In genomic region chr16:81112453-81112852, GRCh38 we compare ENCODE assay signal across 29 cellular contexts.
"Had no signal": no experiment of that assay in that cellular context is flagged by ENCODE, and none has a peak within 500 bp of the region (broad histone marks: within the 10 kb centered on the region; RNA-seq: fewer than 3 reads in every experiment).

No MANE protein-coding gene starts in this region.

- H3K4me1 ChIP-seq: parathyroid adenoma, psoas muscle, spleen, suprapubic skin, testis, tibial artery, transverse colon, upper lobe of right lung, uterus had no signal

- H3K27ac ChIP-seq: neutrophil, ovary, parathyroid adenoma, psoas muscle, skin epidermis, spleen, suprapubic skin, testis, tibial artery, transverse colon, upper lobe of right lung, uterus had no signal

- H3K36me3 ChIP-seq: neutrophil, ovary, spleen, suprapubic skin, tibial artery, transverse colon, upper lobe of right lung, uterus had no signal

- H3K4me3 ChIP-seq: ovary, psoas muscle, skin epidermis, smooth muscle cell, spleen, suprapubic skin, testis, tibial artery, transverse colon, upper lobe of right lung, uterus had no signal

- H3K4me2 ChIP-seq: smooth muscle cell had no signal

- DNase-seq: naive thymus-derived CD8-positive, alpha-beta T cell; nephron progenitor cell; nucleus accumbens; ovary; psoas muscle; right cardiac atrium; spleen; stimulated activated CD4-positive, alpha-beta T cell treated with anti-CD3 and anti-CD28 coated beads, Interleukin-12 subunit alpha, Interleukin-12 subunit beta, amount 100 ng/mL, for 4 hours; stimulated activated CD4-positive, alpha-beta T cell treated with anti-CD3 and anti-CD28 coated beads, Interleukin-1b, Interleukin-23, amount 100 ng/mL, for 48 hours; stimulated activated CD4-positive, alpha-beta T cell treated with anti-CD3 and anti-CD28 coated beads, Interleukin-4, amount 100 ng/mL, for 1 hour; stimulated activated CD4-positive, alpha-beta T cell treated with anti-CD3 and anti-CD28 coated beads, Interleukin-4, amount 100 ng/mL, for 4 hours; stimulated activated CD8-positive, alpha-beta memory T cell treated with anti-CD3 and anti-CD28 coated beads, Interleukin-4, amount 100 ng/mL, for 48 hours; stimulated activated naive CD4-positive, alpha-beta T cell; stimulated activated naive CD8-positive, alpha-beta T cell treated with anti-CD3 and anti-CD28 coated beads, Interleukin-15, amount 100 ng/mL, for 72 hours; stimulated activated naive CD8-positive, alpha-beta T cell treated with anti-CD3 and anti-CD28 coated beads, Interleukin-15, Interleukin-2, amounts not matched to agents 100 U/mL and 50 U/mL, for 24 hours; substantia nigra; testis; tibial artery; transverse colon; upper lobe of right lung; uterus had no signal

- ATAC-seq: naive thymus-derived CD8-positive, alpha-beta T cell; natural killer cell treated with Interleukin-12 subunit alpha and Interleukin-12 subunit beta and Interleukin-15 and Interleukin-18, amount 100 ng/mL, for 72 hours; psoas muscle; right cardiac atrium; sciatic nerve; stimulated activated memory B cell treated with anti-CD40 and anti-IgM and Interleukin-4, amounts not matched to agents 10 μg/mL and 1 μg/mL and 100 μg/mL, for 72 hours; stimulated activated naive CD8-positive, alpha-beta T cell treated with anti-CD3 and anti-CD28 coated beads, Interleukin-15, amount 100 ng/mL, for 72 hours; stimulated activated naive CD8-positive, alpha-beta T cell treated with anti-CD3 and anti-CD28 coated beads, Interleukin-15, Interleukin-2, amounts not matched to agents 100 U/mL and 50 U/mL, for 24 hours; upper lobe of right lung had no signal

- H2AFZ ChIP-seq: parathyroid adenoma had no signal

- H3K9me3 ChIP-seq: neutrophil, ovary, psoas muscle, spleen, suprapubic skin, testis, tibial artery, transverse colon, upper lobe of right lung, uterus had no signal

- H3K27me3 ChIP-seq: ovary, suprapubic skin, testis, tibial artery, transverse colon, upper lobe of right lung, uterus had no signal

- H3K79me2 ChIP-seq: parathyroid adenoma had no signal
